ENCODE assay signal across 1 cellular context in the genomic region with DNA sequence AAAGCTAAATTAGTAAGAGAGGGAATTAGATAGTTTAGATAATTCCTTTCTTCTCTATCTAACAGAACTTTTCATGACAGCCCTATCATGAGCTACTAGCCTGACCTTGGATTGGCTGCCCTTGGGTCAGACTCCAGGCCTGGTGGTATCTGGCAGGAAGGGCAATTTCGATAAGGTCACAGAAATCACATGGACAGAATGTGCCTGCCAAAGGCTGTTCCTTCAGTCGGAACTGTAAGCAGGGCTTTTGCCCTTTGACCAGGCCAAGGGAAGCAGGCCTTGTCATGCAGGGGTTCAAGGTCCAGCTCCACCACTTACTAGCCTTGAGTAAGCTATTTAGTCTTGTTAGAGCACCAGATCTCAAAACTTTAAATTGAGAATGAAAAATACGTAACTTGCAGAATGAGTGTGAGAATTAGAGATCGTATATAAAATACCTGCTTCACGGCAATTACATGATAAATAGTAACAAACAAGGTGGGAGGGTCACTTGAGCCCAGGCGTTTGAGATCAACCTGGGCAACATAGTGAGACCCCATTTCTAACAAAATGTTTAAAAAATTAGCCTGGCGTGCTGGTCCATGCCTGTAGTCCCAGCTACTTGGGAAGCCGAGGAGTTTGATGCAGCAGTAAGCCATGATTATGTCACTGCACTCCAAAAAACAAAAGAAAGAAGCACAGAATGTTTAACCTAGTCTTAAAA.
TF ChIP-seq lines count a peak whose summit lies in the region.

No MANE protein-coding gene starts in this region.

TF ChIP-seq in HepG2, 621 proteins besides CTCF, POLR2A, EP300 and RAD21 (continued from another document and continues in another):
- no peak for TF ChIP-seq ZKSCAN5 (CRISPR knock-in tag; IDR thresholded peaks at IDR 0.05)
- TF ChIP-seq, protein P1, sequence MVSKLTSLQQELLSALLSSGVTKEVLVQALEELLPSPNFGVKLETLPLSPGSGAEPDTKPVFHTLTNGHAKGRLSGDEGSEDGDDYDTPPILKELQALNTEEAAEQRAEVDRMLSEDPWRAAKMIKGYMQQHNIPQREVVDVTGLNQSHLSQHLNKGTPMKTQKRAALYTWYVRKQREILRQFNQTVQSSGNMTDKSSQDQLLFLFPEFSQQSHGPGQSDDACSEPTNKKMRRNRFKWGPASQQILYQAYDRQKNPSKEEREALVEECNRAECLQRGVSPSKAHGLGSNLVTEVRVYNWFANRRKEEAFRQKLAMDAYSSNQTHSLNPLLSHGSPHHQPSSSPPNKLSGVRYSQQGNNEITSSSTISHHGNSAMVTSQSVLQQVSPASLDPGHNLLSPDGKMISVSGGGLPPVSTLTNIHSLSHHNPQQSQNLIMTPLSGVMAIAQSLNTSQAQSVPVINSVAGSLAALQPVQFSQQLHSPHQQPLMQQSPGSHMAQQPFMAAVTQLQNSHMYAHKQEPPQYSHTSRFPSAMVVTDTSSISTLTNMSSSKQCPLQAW (CRISPR knock-in tag; IDR thresholded peaks at IDR 0.05): peak; percentile 58; the same call in 1 of the 2 replicates
- peak; percentile 24; the same call in 1 of the 2 replicates for TF ChIP-seq CEBPG (CRISPR knock-in tag; IDR thresholded peaks at IDR 0.05)
- TF ChIP-seq TEAD3 (CRISPR knock-in tag; optimal IDR thresholded peaks at IDR 0.05; ENCODE audit: borderline replicate concordance): peak; percentile 75
- TF ChIP-seq FOXA3 (CRISPR knock-in tag; IDR thresholded peaks at IDR 0.05): peak; percentile 47
- TF ChIP-seq AHR (CRISPR knock-in tag; IDR thresholded peaks at IDR 0.05): no peak
- TF ChIP-seq GTF3A (CRISPR knock-in tag; conservative IDR thresholded peaks at IDR 0.05): no peak
- TF ChIP-seq, protein P2, sequence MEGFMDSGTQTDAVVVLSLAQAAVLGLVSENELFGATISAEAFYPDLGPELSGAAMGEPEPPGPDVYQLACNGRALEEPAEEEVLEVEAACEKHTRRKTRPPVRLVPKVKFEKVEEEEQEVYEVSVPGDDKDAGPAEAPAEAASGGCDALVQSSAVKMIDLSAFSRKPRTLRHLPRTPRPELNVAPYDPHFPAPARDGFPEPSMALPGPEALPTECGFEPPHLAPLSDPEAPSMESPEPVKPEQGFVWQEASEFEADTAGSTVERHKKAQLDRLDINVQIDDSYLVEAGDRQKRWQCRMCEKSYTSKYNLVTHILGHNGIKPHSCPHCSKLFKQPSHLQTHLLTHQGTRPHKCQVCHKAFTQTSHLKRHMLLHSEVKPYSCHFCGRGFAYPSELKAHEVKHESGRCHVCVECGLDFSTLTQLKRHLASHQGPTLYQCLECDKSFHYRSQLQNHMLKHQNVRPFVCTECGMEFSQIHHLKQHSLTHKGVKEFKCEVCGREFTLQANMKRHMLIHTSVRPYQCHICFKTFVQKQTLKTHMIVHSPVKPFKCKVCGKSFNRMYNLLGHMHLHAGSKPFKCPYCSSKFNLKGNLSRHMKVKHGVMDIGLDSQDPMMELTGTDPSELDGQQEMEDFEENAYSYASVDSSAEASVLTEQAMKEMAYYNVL (CRISPR knock-in tag; IDR thresholded peaks at IDR 0.05; ENCODE audit: borderline replicate concordance): 0 out of 2 replicates have a peak, but pooled peaks have one; percentile 37
- peak; percentile 78; the same call in 1 of the 2 replicates for TF ChIP-seq ZNF644 (CRISPR knock-in tag; IDR thresholded peaks at IDR 0.05; ENCODE audit: low read depth)
- TF ChIP-seq RXRA (CRISPR knock-in tag; IDR thresholded peaks at IDR 0.05): peak; percentile 62; the same call in 1 of the 2 replicates
- TF ChIP-seq HMGXB3 (CRISPR knock-in tag; IDR thresholded peaks at IDR 0.05; ENCODE audit: borderline replicate concordance): 0 out of 2 replicates have a peak, but pooled peaks have one; percentile 38
- peak; percentile 34; the same call in 1 of the 2 replicates for TF ChIP-seq ZSCAN25 (CRISPR knock-in tag; IDR thresholded peaks at IDR 0.05)
- no peak for TF ChIP-seq NFRKB (IDR thresholded peaks at IDR 0.05)
- peak; percentile 67; the same call in 1 of the 2 replicates for TF ChIP-seq HDAC2 (CRISPR knock-in tag; IDR thresholded peaks at IDR 0.05)
- TF ChIP-seq MTERF4 (CRISPR knock-in tag; IDR thresholded peaks at IDR 0.05): no peak
- TF ChIP-seq, protein P3, sequence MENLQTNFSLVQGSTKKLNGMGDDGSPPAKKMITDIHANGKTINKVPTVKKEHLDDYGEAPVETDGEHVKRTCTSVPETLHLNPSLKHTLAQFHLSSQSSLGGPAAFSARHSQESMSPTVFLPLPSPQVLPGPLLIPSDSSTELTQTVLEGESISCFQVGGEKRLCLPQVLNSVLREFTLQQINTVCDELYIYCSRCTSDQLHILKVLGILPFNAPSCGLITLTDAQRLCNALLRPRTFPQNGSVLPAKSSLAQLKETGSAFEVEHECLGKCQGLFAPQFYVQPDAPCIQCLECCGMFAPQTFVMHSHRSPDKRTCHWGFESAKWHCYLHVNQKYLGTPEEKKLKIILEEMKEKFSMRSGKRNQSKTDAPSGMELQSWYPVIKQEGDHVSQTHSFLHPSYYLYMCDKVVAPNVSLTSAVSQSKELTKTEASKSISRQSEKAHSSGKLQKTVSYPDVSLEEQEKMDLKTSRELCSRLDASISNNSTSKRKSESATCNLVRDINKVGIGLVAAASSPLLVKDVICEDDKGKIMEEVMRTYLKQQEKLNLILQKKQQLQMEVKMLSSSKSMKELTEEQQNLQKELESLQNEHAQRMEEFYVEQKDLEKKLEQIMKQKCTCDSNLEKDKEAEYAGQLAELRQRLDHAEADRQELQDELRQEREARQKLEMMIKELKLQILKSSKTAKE (CRISPR knock-in tag; IDR thresholded peaks at IDR 0.05; ENCODE audit: borderline replicate concordance): peak; percentile 43; the same call in 1 of the 2 replicates
- TF ChIP-seq SP5 (CRISPR knock-in tag; IDR thresholded peaks at IDR 0.05; ENCODE audit: borderline replicate concordance, low read depth): 0 out of 2 replicates have a peak, but pooled peaks have one; percentile 8
- TF ChIP-seq ZNF609 (CRISPR knock-in tag; IDR thresholded peaks at IDR 0.05; ENCODE audit: borderline replicate concordance): peak; percentile 66
- peak; percentile 88 for TF ChIP-seq RARA (CRISPR knock-in tag; IDR thresholded peaks at IDR 0.05)
- no peak for TF ChIP-seq SRSF9 (IDR thresholded peaks at IDR 0.05; ENCODE audit: borderline replicate concordance, insufficient read depth, low read depth, low read length, poor library complexity, severe bottlenecking)
- TF ChIP-seq, protein P4, sequence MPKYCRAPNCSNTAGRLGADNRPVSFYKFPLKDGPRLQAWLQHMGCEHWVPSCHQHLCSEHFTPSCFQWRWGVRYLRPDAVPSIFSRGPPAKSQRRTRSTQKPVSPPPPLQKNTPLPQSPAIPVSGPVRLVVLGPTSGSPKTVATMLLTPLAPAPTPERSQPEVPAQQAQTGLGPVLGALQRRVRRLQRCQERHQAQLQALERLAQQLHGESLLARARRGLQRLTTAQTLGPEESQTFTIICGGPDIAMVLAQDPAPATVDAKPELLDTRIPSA (CRISPR knock-in tag; IDR thresholded peaks at IDR 0.05; ENCODE audit: borderline replicate concordance): no peak
- TF ChIP-seq HNF4A (CRISPR knock-in tag; IDR thresholded peaks at IDR 0.05): peak; percentile 98
- no peak for TF ChIP-seq KMT2B (CRISPR knock-in tag; IDR thresholded peaks at IDR 0.05)
- TF ChIP-seq, protein P5, sequence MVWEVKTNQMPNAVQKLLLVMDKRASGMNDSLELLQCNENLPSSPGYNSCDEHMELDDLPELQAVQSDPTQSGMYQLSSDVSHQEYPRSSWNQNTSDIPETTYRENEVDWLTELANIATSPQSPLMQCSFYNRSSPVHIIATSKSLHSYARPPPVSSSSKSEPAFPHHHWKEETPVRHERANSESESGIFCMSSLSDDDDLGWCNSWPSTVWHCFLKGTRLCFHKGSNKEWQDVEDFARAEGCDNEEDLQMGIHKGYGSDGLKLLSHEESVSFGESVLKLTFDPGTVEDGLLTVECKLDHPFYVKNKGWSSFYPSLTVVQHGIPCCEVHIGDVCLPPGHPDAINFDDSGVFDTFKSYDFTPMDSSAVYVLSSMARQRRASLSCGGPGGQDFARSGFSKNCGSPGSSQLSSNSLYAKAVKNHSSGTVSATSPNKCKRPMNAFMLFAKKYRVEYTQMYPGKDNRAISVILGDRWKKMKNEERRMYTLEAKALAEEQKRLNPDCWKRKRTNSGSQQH (CRISPR knock-in tag; IDR thresholded peaks at IDR 0.05; ENCODE audit: low read depth): peak; percentile 56; the same call in 1 of the 2 replicates
- TF ChIP-seq, protein P6, sequence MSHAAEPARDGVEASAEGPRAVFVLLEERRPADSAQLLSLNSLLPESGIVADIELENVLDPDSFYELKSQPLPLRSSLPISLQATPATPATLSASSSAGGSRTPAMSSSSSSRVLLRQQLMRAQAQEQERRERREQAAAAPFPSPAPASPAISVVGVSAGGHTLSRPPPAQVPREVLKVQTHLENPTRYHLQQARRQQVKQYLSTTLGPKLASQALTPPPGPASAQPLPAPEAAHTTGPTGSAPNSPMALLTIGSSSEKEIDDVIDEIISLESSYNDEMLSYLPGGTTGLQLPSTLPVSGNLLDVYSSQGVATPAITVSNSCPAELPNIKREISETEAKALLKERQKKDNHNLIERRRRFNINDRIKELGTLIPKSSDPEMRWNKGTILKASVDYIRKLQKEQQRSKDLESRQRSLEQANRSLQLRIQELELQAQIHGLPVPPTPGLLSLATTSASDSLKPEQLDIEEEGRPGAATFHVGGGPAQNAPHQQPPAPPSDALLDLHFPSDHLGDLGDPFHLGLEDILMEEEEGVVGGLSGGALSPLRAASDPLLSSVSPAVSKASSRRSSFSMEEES (CRISPR knock-in tag; IDR thresholded peaks at IDR 0.05): peak; percentile 72; the same call in 1 of the 2 replicates
- TF ChIP-seq MEF2D (CRISPR knock-in tag; IDR thresholded peaks at IDR 0.05): peak; percentile 47; the same call in 1 of the 2 replicates
